Comparison of ENCODE assay signal across 18 cellular contexts in genomic region chr3:25683882-25684281, GRCh38. TPM values are rescaled to one million over a fixed set of nuclear protein-coding genes. Genes with fewer than 3 reads are reported as not detected.
A peak's percentile ranks its signal among the peaks of the same experiment; 100 is the strongest.
DNase-seq lines count a peak whose midpoint lies in the region; ATAC-seq, FAIRE-seq and TF ChIP-seq lines count a peak whose summit lies in the region.
"Had no signal": no experiment of that assay in that cellular context is flagged by ENCODE, and none has a peak within 500 bp of the region (broad histone marks: within the 10 kb centered on the region; RNA-seq: fewer than 3 reads in every experiment).

No MANE protein-coding gene starts in this region.

- H3K4me1 Mint-ChIP-seq in stimulated activated memory B cell treated with anti-CD40 and anti-IgM and Interleukin-4, amounts not matched to agents 10 μg/mL and 1 μg/mL and 100 μg/mL, for 72 hours, result no peaks in the 10 kb centered on the region
- H3K4me1 Mint-ChIP-seq: B cell; CD4-positive, CD25-positive, alpha-beta regulatory T cell; CD8-positive, alpha-beta memory T cell had no signal

- H3K9me3 Mint-ChIP-seq in stimulated activated memory B cell treated with anti-CD40 and anti-IgM and Interleukin-4, amounts not matched to agents 10 μg/mL and 1 μg/mL and 100 μg/mL, for 72 hours, result no peaks in the 10 kb centered on the region
- H3K9me3 Mint-ChIP-seq: CD8-positive, alpha-beta memory T cell had no signal

- no peak overlapping the region for H3K27ac Mint-ChIP-seq in stimulated activated memory B cell treated with anti-CD40 and anti-IgM and Interleukin-4, amounts not matched to agents 10 μg/mL and 1 μg/mL and 100 μg/mL, for 72 hours
- H3K27ac Mint-ChIP-seq: B cell; CD4-positive, CD25-positive, alpha-beta regulatory T cell; CD8-positive, alpha-beta memory T cell had no signal

- ATAC-seq in stimulated activated memory B cell treated with anti-CD40 and anti-IgM and Interleukin-4, amounts not matched to agents 10 μg/mL and 1 μg/mL and 100 μg/mL, for 72 hours, result peak; percentile 55

- H3K4me3 Mint-ChIP-seq in stimulated activated memory B cell treated with anti-CD40 and anti-IgM and Interleukin-4, amounts not matched to agents 10 μg/mL and 1 μg/mL and 100 μg/mL, for 72 hours, result no peak overlapping the region
- H3K4me3 Mint-ChIP-seq: B cell; CD4-positive, CD25-positive, alpha-beta regulatory T cell; CD8-positive, alpha-beta memory T cell had no signal

- peaks cover 5% of the 10 kb centered on the region for H3K27me3 Mint-ChIP-seq in stimulated activated memory B cell treated with anti-CD40 and anti-IgM and Interleukin-4, amounts not matched to agents 10 μg/mL and 1 μg/mL and 100 μg/mL, for 72 hours
- H3K27me3 Mint-ChIP-seq: B cell had no signal

- FAIRE-seq in GM19239 (lab: Jason Lieb, UNC) (peak; percentile 44), frontal cortex (lab: Jason Lieb, UNC) (no peak)
- FAIRE-seq: G401.6, GM12892, H1 had no signal

- no peaks in the 10 kb centered on the region for H3K36me3 Mint-ChIP-seq in stimulated activated memory B cell treated with anti-CD40 and anti-IgM and Interleukin-4, amounts not matched to agents 10 μg/mL and 1 μg/mL and 100 μg/mL, for 72 hours
- H3K36me3 Mint-ChIP-seq: CD4-positive, CD25-positive, alpha-beta regulatory T cell had no signal

- DNase-seq in CD1c-positive myeloid dendritic cell (ENCODE audit: extremely low spot score) (peak; percentile 64), GM19239 (ENCODE audit: insufficient read length, low spot score) (no peak), MV-4-11 (lab: John Stamatoyannopoulos, UW) (peak; percentile 13), frontal cortex (ENCODE audit: low spot score in 2 of 2) (no peak), G401 (ENCODE audit: low spot score) (no peak), GM13977 (ENCODE audit: low spot score) (no peak)
- DNase-seq: CD4-positive, CD25-positive, alpha-beta regulatory T cell; CD8-positive, alpha-beta memory T cell; COR-L47; DMS 273 treated with DMSO at 0.1 percent for 48 hours; DMS53; DND-41; EL had no signal

- in situ Hi-C loops in G401 (cut with HindIII; ENCODE audit: low sequenced_read_pairs), result no loop called here
- in situ Hi-C loops in GM13977 (cut with MboI; ENCODE audit: low pct_unique_long_range_greater_than_20kb, low sequenced_read_pairs, unreplicated experiment), result no loop called here

- TF ChIP-seq CTCF in GM13977 (IDR thresholded peaks at IDR 0.05; ENCODE audit: extremely low read depth, insufficient read depth, missing control alignments), result no peak

RNA-seq across cellular contexts. Expression of gene TOP2B, which starts 19.2 kb away (rescaled TPM):
- 423 TPM for total RNA-seq in frontal cortex
- total RNA-seq in G401 (2014; rRNA removed; shearing (Covaris generic)), result 63.3 and 122 TPM in 2 replicates

Comparison
In these comparisons a context has a peak if more than half of its experiments do, and no peak if none do; other contexts are left out.
1. DNase-seq: peak in CD1c-positive myeloid dendritic cell (single experiment) and MV-4-11 (single experiment); none in GM19239 (single experiment), frontal cortex (0 of 2), G401 (single experiment) and GM13977 (single experiment).